20 cellular contexts compared by ENCODE assay signal in the genomic region with DNA sequence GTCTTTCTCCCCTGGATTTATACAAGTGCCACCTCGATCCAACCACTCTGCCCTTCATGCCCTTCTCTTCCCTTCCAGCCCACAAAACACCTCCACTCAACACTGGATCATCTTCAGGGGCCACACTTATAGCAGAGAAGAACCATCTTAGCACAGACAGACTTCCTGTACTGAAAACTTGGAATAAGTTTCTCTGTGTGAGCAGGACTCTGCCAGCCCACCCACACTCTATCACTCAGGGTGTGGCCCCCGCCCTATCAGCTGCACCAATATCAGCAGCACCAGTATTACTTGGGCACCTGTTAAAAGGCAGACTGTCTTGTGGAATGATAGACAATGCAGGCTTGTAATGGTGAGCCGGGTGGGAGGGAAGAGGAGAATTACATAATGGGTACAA.
DNase-seq lines count a peak whose midpoint lies in the region; ATAC-seq and TF ChIP-seq lines count a peak whose summit lies in the region.
"Had no signal": no experiment of that assay in that cellular context is flagged by ENCODE, and none has a peak within 500 bp of the region (broad histone marks: within the 10 kb centered on the region; RNA-seq: fewer than 3 reads in every experiment).

No MANE protein-coding gene starts in this region.

- H3K27ac ChIP-seq in OCI-LY1 (ENCODE audit: low read depth, low read length, poor library complexity, severe bottlenecking) (peak overlapping the region; percentile 33), cingulate gyrus (ENCODE audit: low read depth, low read length) (peak overlapping the region; percentile 39), spleen (peak overlapping the region; percentile 35 to 84 (median 62))
- H3K27ac ChIP-seq: brain microvascular endothelial cell had no signal

- H3K9me2 ChIP-seq in OCI-LY1 (ENCODE audit: low read depth, low read length): no peaks in the 10 kb centered on the region

- no peaks in the 10 kb centered on the region for H3K79me2 ChIP-seq in OCI-LY1 (ENCODE audit: insufficient read depth, low read length)

- no peak for ATAC-seq in HG03354 (IDR thresholded peaks at IDR 0.05; ENCODE audit: poor library complexity, severe bottlenecking, unreplicated experiment)
- ATAC-seq: left colon; stimulated activated naive B cell treated with anti-CD40 and anti-IgM and Interleukin-4, amounts not matched to agents 10 μg/mL and 1 μg/mL and 100 μg/mL, for 72 hours had no signal

- H3K36me3 Mint-ChIP-seq in activated T-cell treated with anti-CD3 and anti-CD28 coated beads, Interleukin-2, amount 50 U/mL, for 24 hours (ENCODE audit: low read depth): peaks cover 8% of the 10 kb centered on the region

- H3K27ac Mint-ChIP-seq in activated T-cell treated with anti-CD3 and anti-CD28 coated beads, Interleukin-2, amount 50 U/mL, for 24 hours: peak overlapping the region; percentile 67
- H3K27ac Mint-ChIP-seq: stimulated activated naive B cell treated with anti-CD40 and anti-IgM and Interleukin-4, amounts not matched to agents 10 μg/mL and 1 μg/mL and 100 μg/mL, for 72 hours had no signal

- H3K4me1 Mint-ChIP-seq in activated T-cell treated with anti-CD3 and anti-CD28 coated beads, Interleukin-2, amount 50 U/mL, for 24 hours (ENCODE audit: low read depth): peaks cover 86% of the 10 kb centered on the region

- DNase-seq in activated T-cell treated with anti-CD3 and anti-CD28 coated beads, Interleukin-2, amount 50 U/mL, for 24 hours: no peak
- no peak for DNase-seq in activated T-cell treated with anti-CD3 and anti-CD28 coated beads, Interleukin-2, amount 50 U/mL, for 1 hour
- DNase-seq in spleen (no peak), epidermal melanocyte (ENCODE audit: insufficient read length, low spot score) (no peak), NCI-H345 (lab: John Stamatoyannopoulos, UW) (no peak)
- DNase-seq: activated CD4-positive, alpha-beta T cell treated with anti-CD3 and anti-CD28 coated beads for 48 hours; activated effector memory CD4-positive, alpha-beta T cell treated with anti-CD3 and anti-CD28 coated beads, Interleukin-2, amount 50 U/mL, for 16 hours; brain microvascular endothelial cell; dermis blood vessel endothelial cell; left colon; midbrain; NCI-H1417 treated with DMSO at 0.1 percent for 48 hours; NCI-H2171; NCI-H82; stimulated activated CD4-positive, alpha-beta T cell treated with anti-CD3 and anti-CD28 coated beads, Interleukin-15, amount 100 ng/mL, for 24 hours; stimulated activated naive B cell treated with anti-CD40 and anti-IgM and Interleukin-4, amounts not matched to agents 10 μg/mL and 1 μg/mL and 100 μg/mL, for 72 hours; trophoblast cell had no signal

- no peak for TF ChIP-seq POLR2A in spleen (IDR thresholded peaks at IDR 0.05)

- no peak overlapping the region for H3K4me2 ChIP-seq in OCI-LY1 (ENCODE audit: low read length)

- no peak overlapping the region for H3K4me3 Mint-ChIP-seq in activated T-cell treated with anti-CD3 and anti-CD28 coated beads, Interleukin-2, amount 50 U/mL, for 24 hours
- H3K4me3 Mint-ChIP-seq: stimulated activated naive B cell treated with anti-CD40 and anti-IgM and Interleukin-4, amounts not matched to agents 10 μg/mL and 1 μg/mL and 100 μg/mL, for 72 hours had no signal

- no peak overlapping the region for H3K4me3 ChIP-seq in OCI-LY1 (ENCODE audit: low read depth, low read length, poor library complexity, severe bottlenecking)
- peak overlapping the region in 1 of 8 donors; percentile 24 for H3K4me3 ChIP-seq in spleen

- no peak for TF ChIP-seq CTCF in OCI-LY1 (IDR thresholded peaks at IDR 0.05; ENCODE audit: low read length)
- no peak for TF ChIP-seq CTCF in spleen (IDR thresholded peaks at IDR 0.05 in 8 of 11, conservative IDR thresholded peaks at IDR 0.05 in 3 of 11)

- H3K4me1 ChIP-seq in OCI-LY1 (ENCODE audit: insufficient read depth, low read length, severe bottlenecking): peaks cover 38% of the 10 kb centered on the region
- peaks cover 0 to 88% (median 37%) of the 10 kb centered on the region in 6 donors for H3K4me1 ChIP-seq in spleen

- H3K9me3 ChIP-seq in OCI-LY1 (ENCODE audit: low read length): no peaks in the 10 kb centered on the region
- no peaks in the 10 kb centered on the region for H3K9me3 ChIP-seq in spleen

- H3K27me3 ChIP-seq in OCI-LY1 (ENCODE audit: insufficient read depth, low read length) (no peaks in the 10 kb centered on the region; the same call in 1 of the 2 replicates), spleen (replicated peaks in 1 of 7) (no peaks in the 10 kb centered on the region)
- H3K27me3 ChIP-seq: brain microvascular endothelial cell had no signal

- no peaks in the 10 kb centered on the region for H3F3A ChIP-seq in OCI-LY1 (ENCODE audit: insufficient read depth, low read length)

- H3K9ac ChIP-seq in OCI-LY1 (ENCODE audit: low read length): no peak overlapping the region

- WGBS in spleen, 5 donors: 79 to 90% (median 81%) methylated on average over 3 of the region's 3 CpGs

- H3K9me3 Mint-ChIP-seq in activated T-cell treated with anti-CD3 and anti-CD28 coated beads, Interleukin-2, amount 50 U/mL, for 24 hours: no peaks in the 10 kb centered on the region
- H3K9me3 Mint-ChIP-seq: stimulated activated naive B cell treated with anti-CD40 and anti-IgM and Interleukin-4, amounts not matched to agents 10 μg/mL and 1 μg/mL and 100 μg/mL, for 72 hours had no signal

- no peaks in the 10 kb centered on the region for H3K27me3 Mint-ChIP-seq in activated T-cell treated with anti-CD3 and anti-CD28 coated beads, Interleukin-2, amount 50 U/mL, for 24 hours
- H3K27me3 Mint-ChIP-seq: stimulated activated naive B cell treated with anti-CD40 and anti-IgM and Interleukin-4, amounts not matched to agents 10 μg/mL and 1 μg/mL and 100 μg/mL, for 72 hours had no signal

- H2AFZ ChIP-seq in OCI-LY1 (ENCODE audit: low read length): no peak overlapping the region

- H3K36me3 ChIP-seq in OCI-LY1 (ENCODE audit: insufficient read depth, low read length) (no peaks in the 10 kb centered on the region), spleen (no peaks in the 10 kb centered on the region)
- H3K36me3 ChIP-seq: brain microvascular endothelial cell had no signal

- H4K20me1 ChIP-seq in OCI-LY1 (ENCODE audit: insufficient read depth, low read length): no peaks in the 10 kb centered on the region

- intact Hi-C loops in spleen (cut with DNase I; ENCODE audit: low total_unique reads): no loop called here
